12 cellular contexts compared by ENCODE assay signal in genomic region chr18:77070627-77071026, GRCh38.
DNase-seq lines count a peak whose midpoint lies in the region; ATAC-seq, FAIRE-seq and TF ChIP-seq lines count a peak whose summit lies in the region.
"Had no signal": no experiment of that assay in that cellular context is flagged by ENCODE, and none has a peak within 500 bp of the region (broad histone marks: within the 10 kb centered on the region; RNA-seq: fewer than 3 reads in every experiment).

No MANE protein-coding gene starts in this region.

- ATAC-seq in activated naive CD8-positive, alpha-beta T cell treated with anti-CD3 and anti-CD28 coated beads, Interleukin-2, amount 50 U/mL, for 24 hours, result no peak
- no peak for ATAC-seq in HG03025 (IDR thresholded peaks at IDR 0.05; ENCODE audit: low FRiP score, unreplicated experiment)
- ATAC-seq: heart left ventricle had no signal

- TF ChIP-seq CTCF in neutrophil (IDR thresholded peaks at IDR 0.05), result no peak

- no peaks in the 10 kb centered on the region for H3K9me3 Mint-ChIP-seq in T-helper 2 cell treated with Interferon-gamma antibody and Interleukin-4, amounts not matched to agents 5 μg/mL and 100 μg/mL, for 36 hours
- H3K9me3 Mint-ChIP-seq in activated naive CD8-positive, alpha-beta T cell treated with anti-CD3 and anti-CD28 coated beads, Interleukin-2, amount 50 U/mL, for 24 hours, result no peaks in the 10 kb centered on the region

- peaks cover 49% of the 10 kb centered on the region for H3K36me3 ChIP-seq in neutrophil

- peak overlapping the region; percentile 40 for H3K4me3 Mint-ChIP-seq in T-helper 2 cell treated with Interferon-gamma antibody and Interleukin-4, amounts not matched to agents 5 μg/mL and 100 μg/mL, for 36 hours
- H3K4me3 Mint-ChIP-seq in activated naive CD8-positive, alpha-beta T cell treated with anti-CD3 and anti-CD28 coated beads, Interleukin-2, amount 50 U/mL, for 24 hours, result no peak overlapping the region

- H3K27me3 Mint-ChIP-seq in T-helper 2 cell treated with Interferon-gamma antibody and Interleukin-4, amounts not matched to agents 5 μg/mL and 100 μg/mL, for 36 hours (ENCODE audit: low read depth), result no peaks in the 10 kb centered on the region
- no peaks in the 10 kb centered on the region for H3K27me3 Mint-ChIP-seq in activated naive CD8-positive, alpha-beta T cell treated with anti-CD3 and anti-CD28 coated beads, Interleukin-2, amount 50 U/mL, for 24 hours

- peaks cover 67% of the 10 kb centered on the region for H3K36me3 Mint-ChIP-seq in T-helper 2 cell treated with Interferon-gamma antibody and Interleukin-4, amounts not matched to agents 5 μg/mL and 100 μg/mL, for 36 hours (ENCODE audit: low read depth)
- peaks cover 17% of the 10 kb centered on the region for H3K36me3 Mint-ChIP-seq in activated naive CD8-positive, alpha-beta T cell treated with anti-CD3 and anti-CD28 coated beads, Interleukin-2, amount 50 U/mL, for 24 hours (ENCODE audit: low read depth)

- DNase-seq in T-helper 2 cell treated with Interferon-gamma antibody and Interleukin-4, amounts not matched to agents 5 μg/mL and 100 μg/mL, for 36 hours (ENCODE audit: low spot score), result no peak
- DNase-seq in T-helper 2 cell (no peak), GM12892 (ENCODE audit: insufficient read length) (no peak), NCI-H524 treated with DMSO at 0.1 percent for 48 hours (lab: John Stamatoyannopoulos, UW) (no peak)
- no peak for DNase-seq in activated naive CD8-positive, alpha-beta T cell treated with anti-CD3 and anti-CD28 coated beads, Interleukin-2, amount 50 U/mL, for 24 hours
- DNase-seq in activated effector memory CD4-positive, alpha-beta T cell treated with anti-CD3 and anti-CD28 coated beads, Interleukin-2, amount 50 U/mL, for 16 hours, result no peak
- DNase-seq: activated CD4-positive, CD25-positive, alpha-beta regulatory T cell treated with anti-CD3 and anti-CD28 coated beads, Interleukin-2, amount 50 U/mL, for 72 hours; cerebellar nuclear complex; heart left ventricle; NCI-H1092 treated with DMSO at 0.1 percent for 48 hours had no signal

- H3K27me3 ChIP-seq in neutrophil, result no peaks in the 10 kb centered on the region
- H3K27me3 ChIP-seq: heart left ventricle had no signal

- FAIRE-seq in GM12892 (lab: Jason Lieb, UNC), result peak; percentile 9

- H3K4me1 ChIP-seq in neutrophil (ENCODE audit: control insufficient read depth in 1 of 2, insufficient read depth in 1 of 2, low read depth in 1 of 2, low read length in 1 of 2), result peaks cover 66 to 85% of the 10 kb centered on the region in 2 experiments

- peak overlapping the region; percentile 88 for H3K27ac Mint-ChIP-seq in T-helper 2 cell treated with Interferon-gamma antibody and Interleukin-4, amounts not matched to agents 5 μg/mL and 100 μg/mL, for 36 hours
- H3K27ac Mint-ChIP-seq in activated naive CD8-positive, alpha-beta T cell treated with anti-CD3 and anti-CD28 coated beads, Interleukin-2, amount 50 U/mL, for 24 hours, result peak overlapping the region; percentile 93

- no peaks in the 10 kb centered on the region for H3K9me3 ChIP-seq in neutrophil
- H3K9me3 ChIP-seq: heart left ventricle had no signal

- no peak overlapping the region for H3K4me3 ChIP-seq in neutrophil (ENCODE audit: low read depth in 1 of 2, low read length in 1 of 2)
- H3K4me3 ChIP-seq: heart left ventricle had no signal

- peak overlapping the region; percentile 99 for H3K27ac ChIP-seq in neutrophil

- no peak for TF ChIP-seq POLR2A in GM12892 (IDR thresholded peaks at IDR 0.05; ENCODE audit: low read depth, low read length)

- H3K4me1 Mint-ChIP-seq in T-helper 2 cell treated with Interferon-gamma antibody and Interleukin-4, amounts not matched to agents 5 μg/mL and 100 μg/mL, for 36 hours (ENCODE audit: low read depth), result peaks cover 90% of the 10 kb centered on the region
- peaks cover 89% of the 10 kb centered on the region for H3K4me1 Mint-ChIP-seq in activated naive CD8-positive, alpha-beta T cell treated with anti-CD3 and anti-CD28 coated beads, Interleukin-2, amount 50 U/mL, for 24 hours
